In genomic region chr17:44781553-44782348, GRCh38 we compare ENCODE assay signal across 1 cellular context.
TF ChIP-seq lines count a peak whose summit lies in the region.

No MANE protein-coding gene starts in this region.

TF ChIP-seq in IMR-90, 13 proteins besides CTCF, POLR2A, EP300 and RAD21:
- TF ChIP-seq, protein P1, sequence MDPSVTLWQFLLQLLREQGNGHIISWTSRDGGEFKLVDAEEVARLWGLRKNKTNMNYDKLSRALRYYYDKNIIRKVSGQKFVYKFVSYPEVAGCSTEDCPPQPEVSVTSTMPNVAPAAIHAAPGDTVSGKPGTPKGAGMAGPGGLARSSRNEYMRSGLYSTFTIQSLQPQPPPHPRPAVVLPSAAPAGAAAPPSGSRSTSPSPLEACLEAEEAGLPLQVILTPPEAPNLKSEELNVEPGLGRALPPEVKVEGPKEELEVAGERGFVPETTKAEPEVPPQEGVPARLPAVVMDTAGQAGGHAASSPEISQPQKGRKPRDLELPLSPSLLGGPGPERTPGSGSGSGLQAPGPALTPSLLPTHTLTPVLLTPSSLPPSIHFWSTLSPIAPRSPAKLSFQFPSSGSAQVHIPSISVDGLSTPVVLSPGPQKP (IDR thresholded peaks at IDR 0.05; ENCODE audit: borderline replicate concordance, low read depth, low read length), result no peak
